Comparison of ENCODE assay signal across 1 cellular context in the genomic region with DNA sequence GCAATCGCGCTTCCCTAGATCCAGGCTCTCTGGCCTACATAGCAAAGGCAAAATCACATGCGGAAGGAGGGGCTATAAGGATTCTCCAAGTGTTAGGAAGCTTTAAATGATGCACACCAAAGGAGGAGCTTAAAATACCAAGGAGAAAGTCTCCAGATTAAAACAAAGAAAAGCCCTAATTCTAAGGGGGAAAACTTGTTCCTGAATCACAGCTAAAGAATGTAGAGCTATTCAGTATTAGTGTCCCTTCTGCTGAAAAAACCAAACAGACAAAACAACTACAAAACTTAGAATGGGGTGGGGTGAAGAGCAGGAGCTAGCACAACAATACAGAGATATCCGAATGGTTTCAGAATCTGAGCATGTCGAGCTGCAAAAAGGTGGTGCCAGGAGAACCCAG.
A peak's percentile ranks its signal among the peaks of the same experiment; 100 is the strongest.
TF ChIP-seq lines count a peak whose summit lies in the region.

No MANE protein-coding gene starts in this region.

TF ChIP-seq in HCT116, 20 proteins besides CTCF, POLR2A, EP300 and RAD21:
- TF ChIP-seq, protein P1, sequence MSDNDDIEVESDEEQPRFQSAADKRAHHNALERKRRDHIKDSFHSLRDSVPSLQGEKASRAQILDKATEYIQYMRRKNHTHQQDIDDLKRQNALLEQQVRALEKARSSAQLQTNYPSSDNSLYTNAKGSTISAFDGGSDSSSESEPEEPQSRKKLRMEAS (IDR thresholded peaks at IDR 0.05), result no peak
- TF ChIP-seq FOSL1 (IDR thresholded peaks at IDR 0.05; ENCODE audit: low read depth), result peak; percentile 23; the same call in 1 of the 2 replicates
